Comparison of ENCODE assay signal across 8 cellular contexts in the genomic region with DNA sequence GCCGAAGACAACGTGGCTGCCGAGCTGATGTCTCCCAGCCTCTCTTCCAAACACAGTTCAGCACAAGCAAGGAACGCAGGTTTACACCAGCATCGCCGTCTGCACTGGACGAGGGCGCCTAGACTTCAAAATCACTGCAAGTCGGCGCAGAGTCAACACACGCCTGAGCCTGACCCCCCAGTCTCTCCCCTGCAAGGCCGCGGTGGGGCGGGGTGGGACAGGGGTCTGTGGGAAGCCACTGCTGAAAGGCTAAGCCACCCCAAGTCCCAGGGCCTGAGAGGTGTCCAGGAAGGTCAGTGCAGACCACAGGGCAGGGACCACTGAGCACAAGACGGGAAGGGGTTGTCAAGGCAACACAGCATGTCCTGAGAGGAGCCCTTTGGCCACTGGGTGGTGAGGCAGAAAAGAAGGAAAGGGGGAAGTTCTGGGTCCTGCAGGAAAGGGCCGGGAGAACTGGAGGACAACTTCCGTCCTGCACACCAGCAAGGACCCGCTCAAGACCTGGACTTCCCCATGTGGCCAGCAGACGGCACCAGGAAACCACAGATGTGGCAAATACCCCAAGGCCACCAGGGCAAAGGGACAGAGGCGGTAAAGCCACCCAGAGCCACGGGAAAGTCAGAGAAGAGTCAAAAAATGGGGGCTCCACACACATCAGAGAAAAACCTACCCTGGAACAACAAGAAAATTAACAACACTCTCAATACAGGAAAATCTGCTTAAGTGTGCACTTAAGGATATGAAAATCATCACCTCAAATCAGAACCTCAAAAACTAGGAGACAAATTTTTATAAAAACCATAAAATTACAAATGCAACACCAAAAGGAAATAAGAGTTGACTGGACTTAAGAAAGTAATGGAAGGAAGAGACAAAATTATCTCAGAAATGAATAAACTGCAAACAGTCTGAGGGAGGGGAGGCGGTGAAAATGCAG.
DNase-seq lines count a peak whose midpoint lies in the region; ATAC-seq and TF ChIP-seq lines count a peak whose summit lies in the region.

No MANE protein-coding gene starts in this region.

- peak; percentile 4 for DNase-seq in GM04504 (ENCODE audit: low read depth)
- DNase-seq in NAMALWA (ENCODE audit: low spot score), result peak; percentile 40
- DNase-seq in cardiac fibroblast (ENCODE audit: low read depth in 2 of 2), result peak; percentile 18 to 41
- peak; percentile 22 for DNase-seq in mucosa of gallbladder (ENCODE audit: low spot score)
- no peak for DNase-seq in NCI-H2171 treated with DMSO at 0.1 percent for 48 hours (lab: John Stamatoyannopoulos, UW)
- no peak for DNase-seq in SHP77 (lab: John Stamatoyannopoulos, UW)

- ATAC-seq in HG03432 (IDR thresholded peaks at IDR 0.05; ENCODE audit: unreplicated experiment), result no peak
- ATAC-seq in HG02852 (IDR thresholded peaks at IDR 0.05; ENCODE audit: unreplicated experiment), result no peak

- TF ChIP-seq CTCF in cardiac fibroblast (IDR thresholded peaks at IDR 0.05; ENCODE audit: low read depth, low read length), result peak; percentile 50

- H3K4me3 ChIP-seq in cardiac fibroblast (replicated peaks in 1 of 2; ENCODE audit: low read depth in 2 of 2, low read length in 2 of 2), result no peak overlapping the region

Comparison
In these comparisons a context has a peak if more than half of its experiments do, and no peak if none do; other contexts are left out.
1. DNase-seq: peak in GM04504 (single experiment), NAMALWA (single experiment), cardiac fibroblast (2 of 2) and mucosa of gallbladder (single experiment); none in NCI-H2171 treated with DMSO at 0.1 percent for 48 hours (single experiment) and SHP77 (0 of 2).